Comparison of ENCODE assay signal across 8 cellular contexts in genomic region chr1:17419626-17420328, GRCh38. TPM values are rescaled to one million over a fixed set of nuclear protein-coding genes. Genes with fewer than 3 reads are reported as not detected.
DNase-seq lines count a peak whose midpoint lies in the region; ATAC-seq and TF ChIP-seq lines count a peak whose summit lies in the region.

No MANE protein-coding gene starts in this region.

- no peak overlapping the region for H3K4me3 ChIP-seq in Caco-2 (ENCODE audit: low read depth, low read length)
- peak overlapping the region in 19 of 59 donors; percentile 2 to 33 (median 16) for H3K4me3 ChIP-seq in dorsolateral prefrontal cortex
- no peak overlapping the region for H3K4me3 ChIP-seq in liver (ENCODE audit: low read depth in 1 of 3, low read length in 3 of 3)

- intact Hi-C loops in Caco-2 (cut with micrococcal nuclease; ENCODE audit: unreplicated experiment): no loop called here
- intact Hi-C loops in dorsolateral prefrontal cortex (cut with DNase I): loop anchor here (2.0 to 5.0 kb wide), 2 partner anchors 15 to 188 kb away; no protein-coding TSS in a partner anchor

- no peaks in the 10 kb centered on the region for H3K27me3 ChIP-seq in Caco-2 (replicated peaks; ENCODE audit: control insufficient read depth, insufficient read depth, low read length)
- H3K27me3 ChIP-seq in dorsolateral prefrontal cortex: no peaks in the 10 kb centered on the region
- no peaks in the 10 kb centered on the region for H3K27me3 ChIP-seq in liver (ENCODE audit: control insufficient read depth in 4 of 4, insufficient read depth in 4 of 4, low read length in 3 of 4)

- POLR2A ChIA-PET in Caco-2 (lab: Charles Lee): no interaction called here

- CTCF ChIA-PET in Caco-2 (lab: Charles Lee): no interaction called here

- TF ChIP-seq CTCF in Caco-2 (IDR thresholded peaks at IDR 0.05; ENCODE audit: insufficient read depth in 1 of 2, low read depth in 1 of 2, low read length in 1 of 2, severe bottlenecking in 1 of 2, unreplicated experiment in 1 of 2) (peak; percentile 73 to 85), dorsolateral prefrontal cortex (IDR thresholded peaks at IDR 0.05 in 54 of 56, conservative IDR thresholded peaks at IDR 0.05 in 2 of 56; ENCODE audit: low read depth in 1 of 56, partially characterized antibody in 56 of 56) (peak; percentile 93 to 100 (median 98)), liver (IDR thresholded peaks at IDR 0.05; ENCODE audit: low read depth, low read length, missing input control) (peak; percentile 97)

- no peak for ATAC-seq in HG02938 (IDR thresholded peaks at IDR 0.05; ENCODE audit: unreplicated experiment)

- no peaks in the 10 kb centered on the region for H3K9me3 Mint-ChIP-seq in Caco-2 (ENCODE audit: unreplicated experiment)

- no peaks in the 10 kb centered on the region for H3K4me1 ChIP-seq in Caco-2
- no peaks in the 10 kb centered on the region for H3K4me1 ChIP-seq in liver (ENCODE audit: control insufficient read depth in 4 of 4, insufficient read depth in 4 of 4, low read length in 3 of 4)

- H3K9me3 ChIP-seq in Caco-2: no peaks in the 10 kb centered on the region
- H3K9me3 ChIP-seq in liver (ENCODE audit: control insufficient read depth in 4 of 4, low read length in 3 of 4): no peaks in the 10 kb centered on the region

- H3K36me3 ChIP-seq in Caco-2 (ENCODE audit: control insufficient read depth, insufficient read depth, low read length) (peaks cover 2% of the 10 kb centered on the region), liver (ENCODE audit: control insufficient read depth in 4 of 4, insufficient read depth in 3 of 4, low read depth in 1 of 4, low read length in 3 of 4) (peaks cover 18 to 71% (median 49%) of the 10 kb centered on the region in 4 donors)

- TF ChIP-seq RAD21 in liver (IDR thresholded peaks at IDR 0.05): peak; percentile 87 to 93

- no peak overlapping the region for H3K4me3 Mint-ChIP-seq in Caco-2 (ENCODE audit: unreplicated experiment)

- in situ Hi-C loops in KBM-7 (cut with MboI; ENCODE audit: low pct_unique_long_range_greater_than_20kb, low sequenced_read_pairs): no loop called here

- H3K27ac ChIP-seq in dorsolateral prefrontal cortex (peak overlapping the region in 23 of 59 donors; percentile 3 to 69 (median 26)), liver (ENCODE audit: low read depth in 1 of 2, low read length in 2 of 2) (no peak overlapping the region)

- H3K27ac Mint-ChIP-seq in Caco-2 (ENCODE audit: unreplicated experiment): no peak overlapping the region

- DNase-seq in Caco-2 (peak in 1 of 2 experiments; percentile 59), KBM-7 (peak; percentile 77), dorsolateral prefrontal cortex (peak in 9 of 10 donors; percentile 56 to 87 (median 68)), NCI-H446 treated with DMSO at 0.1 percent for 48 hours (lab: John Stamatoyannopoulos, UW) (no peak)
- peak; percentile 66 for DNase-seq in activated CD4-positive, alpha-beta T cell treated with anti-CD3 and anti-CD28 coated beads, Interleukin-2, amount 50 U/mL, for 1 hour
- peak in 2 of 3 donors; percentile 29 to 51 for DNase-seq in stimulated activated CD4-positive, alpha-beta T cell treated with anti-CD3 and anti-CD28 coated beads, TNF-alpha, amount 100 ng/mL, for 48 hours (ENCODE audit: low read depth in 3 of 3)

- no peaks in the 10 kb centered on the region for H3K4me1 Mint-ChIP-seq in Caco-2 (ENCODE audit: low read depth, unreplicated experiment)

- H3K9ac ChIP-seq in liver (ENCODE audit: low read depth in 1 of 2, low read length in 2 of 2): no peak overlapping the region

- 49% methylated on average over 42 of the region's 42 CpGs for WGBS in liver

- H3K27me3 Mint-ChIP-seq in Caco-2 (ENCODE audit: insufficient read depth, unreplicated experiment): no peaks in the 10 kb centered on the region

- peaks cover 96% of the 10 kb centered on the region for H3K36me3 Mint-ChIP-seq in Caco-2 (ENCODE audit: insufficient read depth, unreplicated experiment)

- no TSS peak for BruUV-seq in Caco-2 (replicated peaks; lab: Mats Ljungman, UMichigan)

TF ChIP-seq in liver, 16 proteins besides CTCF, POLR2A, EP300 and RAD21:
- TF ChIP-seq TAF1 (conservative IDR thresholded peaks at IDR 0.05): no peak
- no peak for TF ChIP-seq HNF4G (IDR thresholded peaks at IDR 0.05)
- no peak for TF ChIP-seq SP1 (IDR thresholded peaks at IDR 0.05)
- TF ChIP-seq NR2F2 (IDR thresholded peaks at IDR 0.05): no peak
TF ChIP-seq in liver: peak in this region for 0.

RNA-seq across cellular contexts. Expression of gene RCC2, which starts 19.7 kb away (rescaled TPM):
- total RNA-seq in Caco-2 (2022) (101 and 103 TPM in 2 replicates), dorsolateral prefrontal cortex (10 to 100 TPM; 22.3 to 50.7 (median 35.3) TPM), liver (10 to 100 TPM in 1 of 2 donors, 1 to 10 TPM in 1; 8.6 to 36.7 TPM)
- 1 to 10 TPM; 2.1 to 7.6 TPM for polyA plus RNA-seq in liver

RNA-seq across cellular contexts. Expression of gene PADI6, which starts 47.8 kb away (rescaled TPM):
- total RNA-seq in Caco-2 (2022) (not detected in 2 replicates), dorsolateral prefrontal cortex (not detected), liver (not detected)
- polyA plus RNA-seq in liver: not detected
